In the genomic region with DNA sequence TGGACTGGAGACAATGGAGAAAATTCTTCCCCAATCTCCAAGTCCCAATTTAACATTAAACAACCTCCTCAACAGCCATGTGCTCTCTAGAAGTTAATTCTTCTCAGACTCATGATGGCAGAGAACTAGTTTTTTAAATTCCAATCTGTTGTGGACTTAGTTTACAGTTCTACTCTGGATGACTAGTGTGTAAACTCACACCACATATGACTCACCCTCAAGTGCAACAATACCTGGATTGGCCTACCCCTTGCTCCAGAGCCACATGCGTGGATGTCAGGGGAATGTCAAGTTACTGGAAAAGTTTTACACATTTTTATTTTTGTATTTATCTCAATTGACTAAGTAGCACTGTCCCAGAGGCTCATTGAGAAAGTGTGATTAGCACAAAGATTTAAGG, we compare ENCODE assay signal across 13 cellular contexts.
DNase-seq lines count a peak whose midpoint lies in the region; ATAC-seq and TF ChIP-seq lines count a peak whose summit lies in the region.
"Had no signal": no experiment of that assay in that cellular context is flagged by ENCODE, and none has a peak within 500 bp of the region (broad histone marks: within the 10 kb centered on the region; RNA-seq: fewer than 3 reads in every experiment).

No MANE protein-coding gene starts in this region.

- H3K9me3 Mint-ChIP-seq in nephron progenitor cell, result no peaks in the 10 kb centered on the region

- no peak for TF ChIP-seq CTCF in nephron progenitor cell (IDR thresholded peaks at IDR 0.05)

- no peaks in the 10 kb centered on the region for H3K27me3 Mint-ChIP-seq in nephron progenitor cell (ENCODE audit: low read depth, poor library complexity)

- peak; percentile 11 for DNase-seq in SIG-M5 treated with dmso at 0.1 percent for 504 hours (lab: John Stamatoyannopoulos, UW; ENCODE audit: unreplicated experiment)
- DNase-seq in SIG-M5 (lab: John Stamatoyannopoulos, UW), result no peak
- peak; percentile 63 for DNase-seq in RKO (ENCODE audit: low spot score)
- DNase-seq in glomerular endothelial cell (ENCODE audit: extremely low read depth, low read depth, low spot score), result peak; percentile 10
- DNase-seq in nephron progenitor cell, result no peak
- no peak for DNase-seq in amygdala (lab: John Stamatoyannopoulos, UW)
- DNase-seq: DMS153; NK-92 treated with Interleukin-12 subunit alpha and Interleukin-12 subunit beta, amount 100 ng/mL, for 24 hours; T-helper 9 cell; testis had no signal

- peaks cover 8% of the 10 kb centered on the region for H3K4me1 Mint-ChIP-seq in nephron progenitor cell

- no peak overlapping the region for H3K4me3 Mint-ChIP-seq in nephron progenitor cell

- no peak overlapping the region for H3K27ac Mint-ChIP-seq in nephron progenitor cell

- ATAC-seq in GM21390 (IDR thresholded peaks at IDR 0.05; ENCODE audit: unreplicated experiment) (no peak), HG02885 (IDR thresholded peaks at IDR 0.05; ENCODE audit: poor library complexity, unreplicated experiment) (no peak)
- ATAC-seq: sciatic nerve had no signal

- no peaks in the 10 kb centered on the region for H3K36me3 Mint-ChIP-seq in nephron progenitor cell (ENCODE audit: low read depth)

Comparison
In these comparisons a context has a peak if more than half of its experiments do, and no peak if none do; other contexts are left out.
1. DNase-seq: peak in SIG-M5 treated with dmso at 0.1 percent for 504 hours (single experiment), RKO (single experiment) and glomerular endothelial cell (single experiment); none in SIG-M5 (single experiment), nephron progenitor cell (single experiment) and amygdala (0 of 56).